8 cellular contexts compared by ENCODE assay signal in the genomic region with DNA sequence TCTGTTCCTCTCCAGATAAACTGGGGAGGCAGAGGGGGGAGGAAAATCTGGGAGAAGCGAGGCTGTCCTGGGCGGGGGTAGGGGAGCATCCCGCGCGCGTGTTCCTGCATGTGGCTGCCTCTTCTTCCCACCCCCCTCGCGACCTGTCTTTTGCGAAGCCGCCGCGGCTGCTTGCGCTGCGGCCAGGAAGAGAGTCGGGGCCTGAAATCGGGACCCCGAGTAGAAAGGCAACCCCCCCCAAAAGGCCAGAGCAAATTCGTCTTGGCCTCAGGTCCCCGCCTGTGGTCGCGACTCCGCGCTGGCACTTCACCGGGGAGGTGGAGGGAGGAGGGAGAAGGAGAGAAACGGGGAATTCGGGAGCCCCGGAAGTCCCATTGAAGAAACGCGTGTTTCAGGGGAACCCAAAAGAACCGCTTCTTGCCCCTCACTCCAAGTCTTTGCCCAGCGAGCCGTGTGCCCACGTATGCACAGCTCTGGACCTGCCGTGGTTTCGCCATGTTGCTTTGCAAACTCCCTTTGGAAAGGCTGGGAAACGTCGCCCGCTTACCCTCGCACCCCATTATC. TPM values are rescaled to one million over a fixed set of nuclear protein-coding genes. Genes with fewer than 3 reads are reported as not detected.
A peak's percentile ranks its signal among the peaks of the same experiment; 100 is the strongest.
DNase-seq lines count a peak whose midpoint lies in the region; ATAC-seq and TF ChIP-seq lines count a peak whose summit lies in the region.

No MANE protein-coding gene starts in this region.

- H3K9me3 ChIP-seq in iPS DF 6.9 (ENCODE audit: control insufficient read depth, insufficient read depth, low read length) (no peaks in the 10 kb centered on the region), spleen (no peaks in the 10 kb centered on the region)

- H3K9me3 Mint-ChIP-seq in activated naive CD8-positive, alpha-beta T cell (ENCODE audit: low read depth): no peaks in the 10 kb centered on the region

- peak overlapping the region; percentile 98 for H3K4me3 Mint-ChIP-seq in activated naive CD8-positive, alpha-beta T cell

- peaks cover 17% of the 10 kb centered on the region; the same call in 1 of the 2 replicates for H3K36me3 ChIP-seq in iPS DF 6.9 (ENCODE audit: control insufficient read depth, insufficient read depth, low read length)
- peaks cover 0 to 34% (median 19%) of the 10 kb centered on the region in 6 donors for H3K36me3 ChIP-seq in spleen

- no peaks in the 10 kb centered on the region; the same call in 1 of the 2 replicates for H3K27me3 ChIP-seq in iPS DF 6.9 (ENCODE audit: control insufficient read depth, insufficient read depth, low read length)
- peaks cover 0 to 72% (median 50%) of the 10 kb centered on the region in 7 donors for H3K27me3 ChIP-seq in spleen (replicated peaks in 1 of 7)

- TF ChIP-seq POLR2A in spleen (IDR thresholded peaks at IDR 0.05): no peak

- H3K27ac Mint-ChIP-seq in activated naive CD8-positive, alpha-beta T cell: peak overlapping the region; percentile 98

- peaks cover 35% of the 10 kb centered on the region for H3K4me1 Mint-ChIP-seq in activated naive CD8-positive, alpha-beta T cell (ENCODE audit: low read depth)

- no CpG with 5 or more reads among the region's 39 CpGs for WGBS in iPS DF 6.9 (ENCODE audit: insufficient coverage, insufficient read length)
- WGBS in spleen, 5 donors: 0 to 1% (median 0%) methylated on average over 36 to 39 of the region's 39 CpGs

- intact Hi-C loops in spleen (cut with DNase I; ENCODE audit: low total_unique reads): no loop called here

- H3K27ac ChIP-seq in iPS DF 6.9 (ENCODE audit: low read length): no peak overlapping the region
- peak overlapping the region; percentile 74 to 98 (median 92) for H3K27ac ChIP-seq in spleen

- peaks cover 5% of the 10 kb centered on the region; the same call in 1 of the 2 replicates for H3K4me1 ChIP-seq in iPS DF 6.9 (ENCODE audit: control insufficient read depth, insufficient read depth, low read length)
- peaks cover 17 to 100% (median 91%) of the 10 kb centered on the region in 6 donors for H3K4me1 ChIP-seq in spleen

- H3K27me3 Mint-ChIP-seq in activated naive CD8-positive, alpha-beta T cell: no peaks in the 10 kb centered on the region

- H3K36me3 Mint-ChIP-seq in activated naive CD8-positive, alpha-beta T cell: peaks cover 20% of the 10 kb centered on the region

- TF ChIP-seq CTCF in spleen (IDR thresholded peaks at IDR 0.05 in 8 of 11, conservative IDR thresholded peaks at IDR 0.05 in 3 of 11): no peak

- H3K4me3 ChIP-seq in iPS DF 6.9 (ENCODE audit: low read length) (peak overlapping the region; percentile 91), spleen (peak overlapping the region; percentile 50 to 74 (median 66))

- peak; percentile 38 to 47 for DNase-seq in activated CD4-positive, alpha-beta T cell treated with anti-CD3 and anti-CD28 coated beads for 4 hours
- DNase-seq in activated CD4-positive, alpha-beta T cell treated with anti-CD3 and anti-CD28 coated beads, Interleukin-2, amount 50 U/mL, for 4 hours: no peak
- no peak for DNase-seq in iPS DF 6.9 (ENCODE audit: low read depth, low spot score)
- peak; percentile 87 for DNase-seq in spleen
- DNase-seq in midbrain (lab: John Stamatoyannopoulos, UW): no peak
- DNase-seq in hepatic stellate cell (ENCODE audit: low spot score): no peak

- no peak for ATAC-seq in GM19397 (IDR thresholded peaks at IDR 0.05; ENCODE audit: unreplicated experiment)

RNA-seq across cellular contexts. Expression of gene CCND2, which starts 0.9 kb away (rescaled TPM):
- total RNA-seq in spleen: 100 to 1,000 TPM in 3 of 7 donors, 10 to 100 TPM in 4; 56.1 to 110 (median 65.1) TPM
- polyA plus RNA-seq in spleen: 10 to 100 TPM in 2 of 3 donors, 1 to 10 TPM in 1; 9.4 to 15.2 (median 13.8) TPM

RNA-seq across cellular contexts. Expression of gene TIGAR, which starts 46.5 kb away (rescaled TPM):
- 10 to 100 TPM in 6 of 7 donors, 1 to 10 TPM in 1; 7.1 to 16.7 (median 12.6) TPM for total RNA-seq in spleen
- polyA plus RNA-seq in spleen: 1 to 10 TPM; 4.5 to 9.0 (median 5.1) TPM

Comparison
In these comparisons a context has a peak if more than half of its experiments do, and no peak if none do; other contexts are left out.
1. DNase-seq: peak in activated CD4-positive, alpha-beta T cell treated with anti-CD3 and anti-CD28 coated beads for 4 hours (2 of 2) and spleen (single experiment); none in activated CD4-positive, alpha-beta T cell treated with anti-CD3 and anti-CD28 coated beads, Interleukin-2, amount 50 U/mL, for 4 hours (0 of 2), iPS DF 6.9 (single experiment), midbrain (single experiment) and hepatic stellate cell (single experiment).